9 cellular contexts compared by ENCODE assay signal in genomic region chr16:50309527-50310307, GRCh38. TPM values are rescaled to one million over a fixed set of nuclear protein-coding genes. Genes with fewer than 3 reads are reported as not detected.
A peak's percentile ranks its signal among the peaks of the same experiment; 100 is the strongest.
DNase-seq lines count a peak whose midpoint lies in the region; ATAC-seq and TF ChIP-seq lines count a peak whose summit lies in the region.
"Had no signal": no experiment of that assay in that cellular context is flagged by ENCODE, and none has a peak within 500 bp of the region (broad histone marks: within the 10 kb centered on the region; RNA-seq: fewer than 3 reads in every experiment).

No MANE protein-coding gene starts in this region.

- intact Hi-C loops in activated B cell treated with CpG ODN at 0.5 μM for 24 hours (cut with micrococcal nuclease) (no loop called here), right cardiac atrium (cut with DNase I) (loop anchor here in 1 of 4 donors (10.0 kb wide), 1 partner anchor 65 kb away; no protein-coding TSS in a partner anchor), testis (cut with DNase I; ENCODE audit: low total_unique reads) (no loop called here)

- H3K4me1 ChIP-seq in right cardiac atrium (ENCODE audit: control insufficient read depth, insufficient read depth, low read length): no peaks in the 10 kb centered on the region
- peaks cover 29% of the 10 kb centered on the region for H3K4me1 ChIP-seq in testis

- H3K27me3 ChIP-seq in right cardiac atrium (ENCODE audit: control insufficient read depth, insufficient read depth): no peaks in the 10 kb centered on the region
- no peaks in the 10 kb centered on the region for H3K27me3 ChIP-seq in testis

- no peaks in the 10 kb centered on the region for H3K36me3 ChIP-seq in testis (ENCODE audit: low read depth, missing control alignments)

- peaks cover 81% of the 10 kb centered on the region for H3K36me3 Mint-ChIP-seq in activated T-cell treated with anti-CD3 and anti-CD28 coated beads, Interleukin-2, amount 50 U/mL, for 24 hours (ENCODE audit: low read depth)
- H3K36me3 Mint-ChIP-seq in activated B cell treated with CpG ODN at 0.5 μM for 24 hours (ENCODE audit: low read depth): peaks cover 70% of the 10 kb centered on the region

- TF ChIP-seq CTCF in activated B cell treated with CpG ODN at 0.5 μM for 24 hours (IDR thresholded peaks at IDR 0.05): no peak
- TF ChIP-seq CTCF in testis (IDR thresholded peaks at IDR 0.05): no peak
- TF ChIP-seq CTCF in omental fat pad (IDR thresholded peaks at IDR 0.05): no peak

- POLR2A ChIA-PET in activated B cell treated with CpG ODN at 0.5 μM for 24 hours (lab: Charles Lee): interaction anchor here (0.9 to 2.1 kb wide), 2 partner anchors 30 to 36 kb away, joined by 4 to 6 read pairs; no protein-coding TSS in a partner anchor

- ATAC-seq in activated B cell treated with CpG ODN at 0.5 μM for 24 hours (ENCODE audit: low read depth) (no peak), right cardiac atrium (no peak), omental fat pad (ENCODE audit: low FRiP score) (no peak), HG03135 (IDR thresholded peaks at IDR 0.05; ENCODE audit: unreplicated experiment) (no peak)

- DNase-seq in activated T-cell treated with anti-CD3 and anti-CD28 coated beads, Interleukin-2, amount 50 U/mL, for 24 hours: peak; percentile 29
- no peak for DNase-seq in activated T-cell treated with anti-CD3 and anti-CD28 coated beads for 4 hours
- DNase-seq in activated B cell treated with CpG ODN at 0.5 μM for 24 hours: peak; percentile 12
- peak in 2 of 3 donors; percentile 72 to 73 for DNase-seq in right cardiac atrium
- peak; percentile 47 for DNase-seq in testis
- DNase-seq in omental fat pad (ENCODE audit: low spot score): no peak
- no peak for DNase-seq in NCI-H2227 (lab: John Stamatoyannopoulos, UW; ENCODE audit: unreplicated experiment)
- DNase-seq: stimulated activated CD4-positive, alpha-beta T cell treated with anti-CD3 and anti-CD28 coated beads, Interleukin-2, amount 100 ng/mL, for 48 hours had no signal

- H3K4me1 Mint-ChIP-seq in activated T-cell treated with anti-CD3 and anti-CD28 coated beads, Interleukin-2, amount 50 U/mL, for 24 hours (ENCODE audit: low read depth): peaks cover 23% of the 10 kb centered on the region
- H3K4me1 Mint-ChIP-seq in activated B cell treated with CpG ODN at 0.5 μM for 24 hours: peaks cover 9% of the 10 kb centered on the region

- CTCF ChIA-PET in activated B cell treated with CpG ODN at 0.5 μM for 24 hours (lab: Charles Lee): no interaction called here

- no peak overlapping the region for H3K4me3 ChIP-seq in right cardiac atrium (ENCODE audit: low read length)
- no peak overlapping the region for H3K4me3 ChIP-seq in testis

- peak overlapping the region; percentile 54 for H3K27ac Mint-ChIP-seq in activated T-cell treated with anti-CD3 and anti-CD28 coated beads, Interleukin-2, amount 50 U/mL, for 24 hours
- peak overlapping the region; percentile 31 for H3K27ac Mint-ChIP-seq in activated B cell treated with CpG ODN at 0.5 μM for 24 hours

- no peak overlapping the region for H3K4me3 Mint-ChIP-seq in activated T-cell treated with anti-CD3 and anti-CD28 coated beads, Interleukin-2, amount 50 U/mL, for 24 hours
- H3K4me3 Mint-ChIP-seq in activated B cell treated with CpG ODN at 0.5 μM for 24 hours: no peak overlapping the region

- H3K9me3 ChIP-seq in right cardiac atrium (ENCODE audit: control insufficient read depth, low read length) (no peaks in the 10 kb centered on the region), testis (no peaks in the 10 kb centered on the region)

- H3K9me3 Mint-ChIP-seq in activated T-cell treated with anti-CD3 and anti-CD28 coated beads, Interleukin-2, amount 50 U/mL, for 24 hours: no peaks in the 10 kb centered on the region
- no peaks in the 10 kb centered on the region for H3K9me3 Mint-ChIP-seq in activated B cell treated with CpG ODN at 0.5 μM for 24 hours

- WGBS in right cardiac atrium: 57% methylated on average over 15 of the region's 15 CpGs
- WGBS in testis, 2 donors: 21 to 74% methylated on average over 5 to 13 of the region's 15 CpGs

- H3K27ac ChIP-seq in right cardiac atrium (ENCODE audit: low read length): no peak overlapping the region
- no peak overlapping the region for H3K27ac ChIP-seq in testis

- TF ChIP-seq POLR2A in testis (IDR thresholded peaks at IDR 0.05): no peak

- no peaks in the 10 kb centered on the region for H3K27me3 Mint-ChIP-seq in activated T-cell treated with anti-CD3 and anti-CD28 coated beads, Interleukin-2, amount 50 U/mL, for 24 hours
- no peaks in the 10 kb centered on the region for H3K27me3 Mint-ChIP-seq in activated B cell treated with CpG ODN at 0.5 μM for 24 hours

RNA-seq across cellular contexts. Expression of gene ADCY7, which starts 43.4 kb away (rescaled TPM):
- 109 and 128 TPM in 2 replicates for total RNA-seq in activated B cell treated with CpG ODN at 0.5 μM for 24 hours
- 10 to 100 TPM; 11.4 to 21.2 (median 18.2) TPM for total RNA-seq in right cardiac atrium
- polyA plus RNA-seq in right cardiac atrium: 4.8 TPM
- total RNA-seq in testis: 1 to 10 TPM; 5.9 to 9.4 TPM
- 5.9 TPM for polyA plus RNA-seq in testis (ENCODE audit: insufficient read depth, low read depth, low replicate concordance)
- 10 to 100 TPM; 14.0 to 38.9 (median 21.4) TPM for total RNA-seq in omental fat pad

RNA-seq across cellular contexts. Expression of gene BRD7, which starts 59.1 kb away (rescaled TPM):
- 60.3 and 65.2 TPM in 2 replicates for total RNA-seq in activated B cell treated with CpG ODN at 0.5 μM for 24 hours
- 10 to 100 TPM; 43.6 to 48.0 (median 45.0) TPM for total RNA-seq in right cardiac atrium
- 33.8 TPM for polyA plus RNA-seq in right cardiac atrium
- 10 to 100 TPM; 79.2 to 96.0 TPM for total RNA-seq in testis
- 110 TPM for polyA plus RNA-seq in testis (ENCODE audit: insufficient read depth, low read depth, low replicate concordance)
- 10 to 100 TPM; 29.9 to 41.2 (median 38.9) TPM for total RNA-seq in omental fat pad

Comparison
In these comparisons a context has a peak if more than half of its experiments do, and no peak if none do; other contexts are left out.
1. DNase-seq: peak in activated T-cell treated with anti-CD3 and anti-CD28 coated beads, Interleukin-2, amount 50 U/mL, for 24 hours (single experiment), activated B cell treated with CpG ODN at 0.5 μM for 24 hours (single experiment), right cardiac atrium (2 of 3) and testis (single experiment); none in activated T-cell treated with anti-CD3 and anti-CD28 coated beads for 4 hours (single experiment), omental fat pad (single experiment) and NCI-H2227 (single experiment).